ENCODE assay signal across 13 cellular contexts in the genomic region with DNA sequence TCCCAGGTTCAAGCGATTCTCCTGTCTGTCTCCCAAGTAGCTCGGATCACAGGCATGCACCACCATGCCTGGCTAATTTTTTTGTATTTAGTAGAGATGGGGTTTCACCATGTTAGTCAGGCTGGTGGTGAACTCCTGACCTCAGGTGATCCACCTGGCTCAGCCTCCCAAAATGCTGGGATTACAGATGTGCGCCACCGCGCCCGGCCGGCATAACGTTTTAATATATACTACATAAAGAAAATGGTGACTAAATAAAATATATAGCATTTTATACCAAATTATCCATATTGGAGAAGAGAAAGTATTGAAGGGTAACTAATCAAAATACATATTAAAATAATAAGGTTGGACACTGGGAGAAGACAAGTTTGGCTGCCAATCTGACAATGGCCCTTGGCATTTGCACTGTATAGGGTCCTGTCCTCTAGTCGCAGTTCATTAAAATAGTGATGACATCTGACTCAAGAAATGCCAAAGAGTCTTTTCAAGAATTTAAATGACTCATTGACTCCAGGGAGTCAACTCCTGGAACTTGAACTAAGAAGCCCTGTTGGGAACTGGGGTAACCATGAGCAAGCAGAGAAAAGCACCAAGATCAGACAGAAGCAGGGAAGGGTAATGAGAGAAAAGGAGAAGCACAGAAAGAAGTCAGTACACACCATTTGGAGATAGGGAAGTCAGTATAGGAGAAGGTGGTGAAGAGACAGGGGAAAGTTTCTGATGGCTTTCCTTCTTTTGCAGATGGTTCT.
A peak's percentile ranks its signal among the peaks of the same experiment; 100 is the strongest.
DNase-seq lines count a peak whose midpoint lies in the region; ATAC-seq and TF ChIP-seq lines count a peak whose summit lies in the region.
"Had no signal": no experiment of that assay in that cellular context is flagged by ENCODE, and none has a peak within 500 bp of the region (broad histone marks: within the 10 kb centered on the region; RNA-seq: fewer than 3 reads in every experiment).

No MANE protein-coding gene starts in this region.

- TF ChIP-seq POLR2A in vagina (IDR thresholded peaks at IDR 0.05), result no peak

- ATAC-seq in left cardiac atrium (peak; percentile 23 to 66), left ventricle myocardium superior (no peak), SK-N-SH treated with all-trans-retinoic acid at 6 μM for 48 hours (peak; percentile 40; the same call in 2 of the 3 replicates), upper lobe of right lung (peak; percentile 78)

- DNase-seq in left cardiac atrium (no peak), left ventricle myocardium superior (no peak), fibroblast of the conjunctiva (ENCODE audit: low read depth) (peak; percentile 23), upper lobe of right lung (no peak), NCI-H1694 treated with DMSO at 0.1 percent for 48 hours (lab: John Stamatoyannopoulos, UW) (no peak), vagina (ENCODE audit: extremely low spot score in 2 of 2) (no peak)
- DNase-seq in central memory CD4-positive, alpha-beta T cell, result no peak
- DNase-seq: activated CD4-positive, alpha-beta T cell treated with anti-CD3 and anti-CD28 coated beads, Interleukin-2, amount 50 U/mL, for 4 hours; activated naive CD8-positive, alpha-beta T cell treated with anti-CD3 and anti-CD28 coated beads, Interleukin-2, amount 10 ng/mL, durations not matched to agents 7 days and 5 days; NCI-H2227 treated with DMSO at 0.1 percent for 48 hours; small intestine had no signal

- H3K4me1 ChIP-seq in upper lobe of right lung (peaks cover 1% of the 10 kb centered on the region), vagina (no peaks in the 10 kb centered on the region)

- no peaks in the 10 kb centered on the region for H3K9me3 ChIP-seq in upper lobe of right lung
- H3K9me3 ChIP-seq in vagina, result no peaks in the 10 kb centered on the region

- H3K36me3 ChIP-seq in upper lobe of right lung (no peaks in the 10 kb centered on the region), vagina (no peaks in the 10 kb centered on the region)

- H3K27ac ChIP-seq in upper lobe of right lung (no peak overlapping the region), vagina (no peak overlapping the region)
- H3K27ac ChIP-seq: SK-N-MC had no signal

- TF ChIP-seq CTCF in upper lobe of right lung (IDR thresholded peaks at IDR 0.05) (no peak), vagina (IDR thresholded peaks at IDR 0.05) (no peak)

- H3K27me3 ChIP-seq in upper lobe of right lung, result no peaks in the 10 kb centered on the region
- no peaks in the 10 kb centered on the region for H3K27me3 ChIP-seq in vagina

- H3K4me3 ChIP-seq in upper lobe of right lung (no peak overlapping the region), vagina (no peak overlapping the region)
- H3K4me3 ChIP-seq: SK-N-MC had no signal

- intact Hi-C loops in left cardiac atrium (cut with DNase I) (no loop called here), left ventricle myocardium superior (cut with micrococcal nuclease) (no loop called here), upper lobe of right lung (cut with DNase I) (no loop called here), vagina (cut with DNase I) (no loop called here)

TF ChIP-seq in SK-N-SH treated with all-trans-retinoic acid at 6 μM for 48 hours, 23 proteins besides CTCF, POLR2A, EP300 and RAD21:
- TF ChIP-seq, protein P1, sequence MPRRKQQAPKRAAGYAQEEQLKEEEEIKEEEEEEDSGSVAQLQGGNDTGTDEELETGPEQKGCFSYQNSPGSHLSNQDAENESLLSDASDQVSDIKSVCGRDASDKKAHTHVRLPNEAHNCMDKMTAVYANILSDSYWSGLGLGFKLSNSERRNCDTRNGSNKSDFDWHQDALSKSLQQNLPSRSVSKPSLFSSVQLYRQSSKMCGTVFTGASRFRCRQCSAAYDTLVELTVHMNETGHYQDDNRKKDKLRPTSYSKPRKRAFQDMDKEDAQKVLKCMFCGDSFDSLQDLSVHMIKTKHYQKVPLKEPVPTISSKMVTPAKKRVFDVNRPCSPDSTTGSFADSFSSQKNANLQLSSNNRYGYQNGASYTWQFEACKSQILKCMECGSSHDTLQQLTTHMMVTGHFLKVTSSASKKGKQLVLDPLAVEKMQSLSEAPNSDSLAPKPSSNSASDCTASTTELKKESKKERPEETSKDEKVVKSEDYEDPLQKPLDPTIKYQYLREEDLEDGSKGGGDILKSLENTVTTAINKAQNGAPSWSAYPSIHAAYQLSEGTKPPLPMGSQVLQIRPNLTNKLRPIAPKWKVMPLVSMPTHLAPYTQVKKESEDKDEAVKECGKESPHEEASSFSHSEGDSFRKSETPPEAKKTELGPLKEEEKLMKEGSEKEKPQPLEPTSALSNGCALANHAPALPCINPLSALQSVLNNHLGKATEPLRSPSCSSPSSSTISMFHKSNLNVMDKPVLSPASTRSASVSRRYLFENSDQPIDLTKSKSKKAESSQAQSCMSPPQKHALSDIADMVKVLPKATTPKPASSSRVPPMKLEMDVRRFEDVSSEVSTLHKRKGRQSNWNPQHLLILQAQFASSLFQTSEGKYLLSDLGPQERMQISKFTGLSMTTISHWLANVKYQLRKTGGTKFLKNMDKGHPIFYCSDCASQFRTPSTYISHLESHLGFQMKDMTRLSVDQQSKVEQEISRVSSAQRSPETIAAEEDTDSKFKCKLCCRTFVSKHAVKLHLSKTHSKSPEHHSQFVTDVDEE (CRISPR knock-in tag; IDR thresholded peaks at IDR 0.05), result no peak
